Comparison of ENCODE assay signal across 23 cellular contexts in genomic region chr2:224612581-224612980, GRCh38.
"Had no signal": no experiment of that assay in that cellular context is flagged by ENCODE, and none has a peak within 500 bp of the region (broad histone marks: within the 10 kb centered on the region; RNA-seq: fewer than 3 reads in every experiment).

No MANE protein-coding gene starts in this region.

- H3K36me3 Mint-ChIP-seq: activated naive CD8-positive, alpha-beta T cell; naive thymus-derived CD8-positive, alpha-beta T cell; neural progenitor cell; WTC11 had no signal

- H3K9ac ChIP-seq: neural progenitor cell had no signal

- H3K27me3 Mint-ChIP-seq: activated T-cell treated with anti-CD3 and anti-CD28 coated beads, Interleukin-2, amount 50 U/mL, for 24 hours had no signal

- H3K9me3 ChIP-seq: left lung, sigmoid colon, upper lobe of left lung had no signal

- ATAC-seq: activated T-helper 17 cell treated with anti-CD3 and anti-CD28 coated beads, Interleukin-2, amount 50 U/mL, for 72 hours; esophagus mucosa; foreskin keratinocyte; left lung; naive thymus-derived CD8-positive, alpha-beta T cell had no signal

- H3K4me1 ChIP-seq: foreskin keratinocyte, left lung, neural progenitor cell, sigmoid colon, upper lobe of left lung had no signal

- H3K27ac ChIP-seq: foreskin keratinocyte, left lung, neural progenitor cell, sigmoid colon, upper lobe of left lung had no signal

- H3K4me3 ChIP-seq: left lung, lung, neural progenitor cell, sigmoid colon, upper lobe of left lung had no signal

- H2AFZ ChIP-seq: neural progenitor cell had no signal

- H3K36me3 ChIP-seq: left lung, neural progenitor cell, sigmoid colon, upper lobe of left lung had no signal

- H3K4me1 Mint-ChIP-seq: activated T-helper 17 cell treated with anti-CD3 and anti-CD28 coated beads, Interleukin-2, amount 50 U/mL, for 72 hours; naive thymus-derived CD8-positive, alpha-beta T cell; neural progenitor cell had no signal

- H3K27ac Mint-ChIP-seq: activated naive CD8-positive, alpha-beta T cell; activated T-cell treated with anti-CD3 and anti-CD28 coated beads, Interleukin-2, amount 50 U/mL, for 24 hours; activated T-helper 17 cell treated with anti-CD3 and anti-CD28 coated beads, Interleukin-2, amount 50 U/mL, for 72 hours; naive thymus-derived CD8-positive, alpha-beta T cell; neural progenitor cell; WTC11 had no signal

- H3K27me3 ChIP-seq: foreskin keratinocyte, left lung, neural progenitor cell, sigmoid colon, upper lobe of left lung had no signal

- H3K4me2 ChIP-seq: neural progenitor cell had no signal

- DNase-seq: activated CD4-positive, alpha-beta T cell treated with anti-CD3 and anti-CD28 coated beads, Interleukin-2, amount 50 U/mL, for 4 hours; activated CD8-positive, alpha-beta memory T cell treated with anti-CD3 and anti-CD28 coated beads for 24 hours; activated CD8-positive, alpha-beta memory T cell treated with anti-CD3 and anti-CD28 coated beads, Interleukin-2, amount 50 U/mL, for 4 hours; activated T-cell treated with anti-CD3 and anti-CD28 coated beads, Interleukin-2, amount 50 U/mL, for 24 hours; central memory CD4-positive, alpha-beta T cell; effector memory CD4-positive, alpha-beta T cell; foreskin keratinocyte; hippocampal formation; kidney glomerular epithelial cell; left lung; naive thymus-derived CD8-positive, alpha-beta T cell; sigmoid colon; stimulated activated CD4-positive, alpha-beta T cell treated with anti-CD3 and anti-CD28 coated beads, Interleukin-2, amount 100 ng/mL, for 48 hours; stimulated activated CD8-positive, alpha-beta memory T cell treated with anti-CD3 and anti-CD28 coated beads, Interleukin-4, amount 100 ng/mL, for 48 hours; stimulated activated naive CD4-positive, alpha-beta T cell treated with Interleukin-2 at 50 U/mL for 16 hours; T-helper 1 cell; upper lobe of left lung had no signal

- H3K4me3 Mint-ChIP-seq: activated naive CD8-positive, alpha-beta T cell; activated T-cell treated with anti-CD3 and anti-CD28 coated beads, Interleukin-2, amount 50 U/mL, for 24 hours; activated T-helper 17 cell treated with anti-CD3 and anti-CD28 coated beads, Interleukin-2, amount 50 U/mL, for 72 hours; naive thymus-derived CD8-positive, alpha-beta T cell; neural progenitor cell; WTC11 had no signal

- H3K9me3 Mint-ChIP-seq: activated T-cell treated with anti-CD3 and anti-CD28 coated beads, Interleukin-2, amount 50 U/mL, for 24 hours; activated T-helper 17 cell treated with anti-CD3 and anti-CD28 coated beads, Interleukin-2, amount 50 U/mL, for 72 hours; naive thymus-derived CD8-positive, alpha-beta T cell; neural progenitor cell; WTC11 had no signal
